In the genomic region with DNA sequence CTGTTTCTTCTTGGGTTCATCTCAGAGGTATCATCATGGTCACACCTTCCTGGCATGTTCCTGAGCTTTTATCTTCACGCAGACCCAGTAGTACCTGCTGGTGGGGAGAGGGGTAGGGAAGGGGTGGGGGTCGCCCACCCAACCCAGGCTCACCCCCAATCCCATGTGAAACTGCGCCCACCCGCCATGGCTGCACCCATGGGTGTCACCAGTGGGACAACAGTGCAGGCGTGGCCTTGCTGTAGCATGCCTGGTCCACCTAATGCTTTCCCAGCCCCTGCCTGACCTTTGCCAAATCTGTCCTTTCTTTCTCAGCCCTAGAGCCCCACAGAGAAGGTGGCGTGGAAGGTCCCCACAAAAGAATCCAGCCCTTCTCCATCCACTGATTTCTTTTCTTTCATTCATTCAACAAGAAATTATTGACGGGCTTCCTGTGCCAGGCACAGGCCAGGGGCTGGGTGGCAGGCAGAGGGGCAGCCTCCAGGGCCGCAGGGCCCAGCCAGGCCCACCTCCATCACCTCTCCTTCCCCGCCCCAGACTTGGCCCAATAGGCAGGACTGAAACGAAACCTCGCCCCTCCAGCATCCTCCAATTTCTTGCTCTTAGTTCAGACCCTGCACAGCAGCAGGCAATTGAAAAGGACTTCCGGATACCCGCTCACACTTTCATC, we compare ENCODE assay signal across 18 cellular contexts.
A peak's percentile ranks its signal among the peaks of the same experiment; 100 is the strongest.
DNase-seq lines count a peak whose midpoint lies in the region; ATAC-seq, FAIRE-seq and TF ChIP-seq lines count a peak whose summit lies in the region.
"Had no signal": no experiment of that assay in that cellular context is flagged by ENCODE, and none has a peak within 500 bp of the region (broad histone marks: within the 10 kb centered on the region; RNA-seq: fewer than 3 reads in every experiment).

No MANE protein-coding gene starts in this region.

- H3K36me3 ChIP-seq in Loucy (ENCODE audit: insufficient read depth, low read length) (no peaks in the 10 kb centered on the region), lower lobe of right lung (no peaks in the 10 kb centered on the region)
- H3K36me3 ChIP-seq: Peyer's patch had no signal

- WGBS in right cardiac atrium = 96% methylated on average over 13 of the region's 13 CpGs

- H3K27me3 ChIP-seq in right cardiac atrium (ENCODE audit: control insufficient read depth, insufficient read depth) = no peaks in the 10 kb centered on the region
- no peaks in the 10 kb centered on the region for H3K27me3 ChIP-seq in Loucy (ENCODE audit: insufficient read depth, low read length, poor library complexity, severe bottlenecking)
- peaks cover 6% of the 10 kb centered on the region for H3K27me3 ChIP-seq in lower lobe of right lung (ENCODE audit: low read depth)
- H3K27me3 ChIP-seq: Peyer's patch had no signal

- no peak for TF ChIP-seq CTCF in Loucy (conservative IDR thresholded peaks at IDR 0.05; ENCODE audit: low read length)
- no peak for TF ChIP-seq CTCF in lower lobe of right lung (IDR thresholded peaks at IDR 0.05)

- H3K27ac ChIP-seq in right cardiac atrium (ENCODE audit: low read length) = no peak overlapping the region
- no peak overlapping the region for H3K27ac ChIP-seq in lower lobe of right lung

- FAIRE-seq in HTR-8/SVneo (lab: Jason Lieb, UNC) = no peak

- peaks cover 6% of the 10 kb centered on the region; the same call in 1 of the 2 replicates for H3F3A ChIP-seq in Loucy (ENCODE audit: low read depth)

- H2AFZ ChIP-seq in Loucy (ENCODE audit: low read length) = no peak overlapping the region

- H3K4me1 ChIP-seq in right cardiac atrium (ENCODE audit: control insufficient read depth, insufficient read depth, low read length) (peaks cover 21% of the 10 kb centered on the region), Loucy (ENCODE audit: insufficient read depth, low read length, poor library complexity, severe bottlenecking) (peaks cover 58% of the 10 kb centered on the region), lower lobe of right lung (peaks cover 32% of the 10 kb centered on the region)

- ATAC-seq in right cardiac atrium = no peak
- no peak for ATAC-seq in left cardiac atrium
- no peak for ATAC-seq in lower lobe of right lung

- peaks cover 17% of the 10 kb centered on the region; the same call in 1 of the 2 replicates for H3K79me2 ChIP-seq in Loucy (ENCODE audit: insufficient read depth, low read length)

- no peaks in the 10 kb centered on the region for H4K20me1 ChIP-seq in Loucy (ENCODE audit: insufficient read depth, low read length, poor library complexity, severe bottlenecking)

- no peaks in the 10 kb centered on the region for H3K9me2 ChIP-seq in Loucy (replicated peaks; ENCODE audit: low read depth, low read length)

- H3K4me3 ChIP-seq in right cardiac atrium (ENCODE audit: low read length) = no peak overlapping the region
- no peak overlapping the region for H3K4me3 ChIP-seq in Loucy (ENCODE audit: low read length, poor library complexity, severe bottlenecking)
- H3K4me3 ChIP-seq in lower lobe of right lung = no peak overlapping the region
- H3K4me3 ChIP-seq: Peyer's patch had no signal

- H3K4me2 ChIP-seq in Loucy (ENCODE audit: low read depth, low read length, poor library complexity, severe bottlenecking) = peak overlapping the region; percentile 94

- H3K9me3 ChIP-seq in right cardiac atrium (ENCODE audit: control insufficient read depth, low read length) = no peaks in the 10 kb centered on the region
- 0 out of 2 replicates have a peak, but pooled peaks cover 4% of the 10 kb centered on the region for H3K9me3 ChIP-seq in Loucy (ENCODE audit: insufficient read depth, low read depth, low read length)
- peaks cover 9% of the 10 kb centered on the region for H3K9me3 ChIP-seq in lower lobe of right lung

- DNase-seq in right cardiac atrium = peak in 2 of 3 donors; percentile 37 to 44
- DNase-seq in left cardiac atrium = no peak
- DNase-seq in lower lobe of right lung = peak; percentile 35
- DNase-seq in kidney tubule cell (ENCODE audit: low spot score) = no peak
- no peak for DNase-seq in HTR-8/SVneo (ENCODE audit: insufficient read length, low spot score)
- DNase-seq in RPMI8226 = no peak
- DNase-seq: DMS79 treated with DMSO at 0.1 percent for 48 hours, H9, Karpas-422, MM.1S, NCI-H1105 treated with DMSO at 0.1 percent for 48 hours, NCI-H1694 treated with DMSO at 0.1 percent for 48 hours, NCI-H2107, NCI-H226, NCI-H524 treated with DMSO at 0.1 percent for 48 hours, Peyer's patch, Right ventricle myocardium superior had no signal

- intact Hi-C loops in right cardiac atrium (cut with DNase I) = no loop called here
- intact Hi-C loops in left cardiac atrium (cut with DNase I) = no loop called here
- intact Hi-C loops in lower lobe of right lung (cut with DNase I) = no loop called here

- H3K9ac ChIP-seq in Loucy (ENCODE audit: low read depth, low read length, poor library complexity, severe bottlenecking) = peak overlapping the region; percentile 80

Comparison
In these comparisons a context has a peak if more than half of its experiments do, and no peak if none do; other contexts are left out.
1. DNase-seq: peak in right cardiac atrium (2 of 3) and lower lobe of right lung (single experiment); none in left cardiac atrium (single experiment), kidney tubule cell (single experiment), HTR-8/SVneo (single experiment) and RPMI8226 (single experiment).